Comparison of ENCODE assay signal across 32 cellular contexts in the genomic region with DNA sequence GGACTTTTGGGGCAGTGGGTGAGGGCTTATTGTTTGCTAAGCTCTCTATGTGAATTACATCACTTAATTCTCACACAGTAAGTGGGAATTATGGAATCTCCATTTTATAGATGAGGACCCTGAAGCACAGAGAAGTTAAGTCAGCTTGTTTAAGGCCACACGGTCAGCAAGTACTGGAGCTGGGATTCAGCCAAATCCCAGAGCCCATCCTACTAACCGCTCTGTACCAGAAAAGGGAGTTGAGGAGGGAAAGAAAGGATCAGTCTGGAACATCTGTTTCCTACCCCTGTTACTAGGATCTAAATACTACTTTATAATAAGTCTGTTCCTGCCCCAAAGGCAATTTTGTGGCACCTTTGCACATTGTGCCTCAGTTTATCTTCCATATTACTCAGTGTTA.
"Had no signal": no experiment of that assay in that cellular context is flagged by ENCODE, and none has a peak within 500 bp of the region (broad histone marks: within the 10 kb centered on the region; RNA-seq: fewer than 3 reads in every experiment).

No MANE protein-coding gene starts in this region.

- H3K9me3 ChIP-seq: ascending aorta had no signal

- H3K27me3 ChIP-seq: ascending aorta, cardiac muscle cell had no signal

- H3K36me3 ChIP-seq: ascending aorta, cardiac muscle cell had no signal

- H3K4me3 ChIP-seq: ascending aorta, cardiac muscle cell had no signal

- ATAC-seq: activated CD8-positive, alpha-beta T cell treated with anti-CD3 and anti-CD28 coated beads for 36 hours; activated naive CD8-positive, alpha-beta T cell treated with anti-CD3 and anti-CD28 coated beads, Interleukin-2, amount 50 U/mL, for 24 hours; activated T-cell treated with anti-CD3 and anti-CD28 coated beads, Interleukin-2, amount 50 U/mL, for 4 hours; activated T-cell treated with anti-CD3 and anti-CD28 coated beads, Interleukin-2, amount 50 U/mL, for 72 hours; activated T-helper 17 cell treated with anti-CD3 and anti-CD28 coated beads, Interleukin-2, amount 50 U/mL, for 72 hours had no signal

- H3K27ac ChIP-seq: ascending aorta, cardiac muscle cell, VCaP had no signal

- FAIRE-seq: bronchial epithelial cell, TTC549 had no signal

- DNase-seq: activated B cell treated with CpG ODN at 0.5 μM for 24 hours; activated CD4-positive, alpha-beta memory T cell treated with anti-CD3 and anti-CD28 coated beads for 36 hours; activated CD4-positive, alpha-beta T cell treated with anti-CD3 and anti-CD28 coated beads for 4 hours; activated CD4-positive, alpha-beta T cell treated with anti-CD3 and anti-CD28 coated beads, Interleukin-2, amount 10 ng/mL, durations not matched to agents 24 days and 14 days; activated CD4-positive, alpha-beta T cell treated with anti-CD3 and anti-CD28 coated beads, Interleukin-2, amount 50 U/mL, for 1 hour; activated CD4-positive, alpha-beta T cell treated with anti-CD3 and anti-CD28 coated beads, Interleukin-2, amount 50 U/mL, for 4 hours; activated CD4-positive, CD25-positive, alpha-beta regulatory T cell treated with anti-CD3 and anti-CD28 coated beads, Interleukin-2, amount 50 U/mL, for 72 hours; activated CD8-positive, alpha-beta memory T cell treated with anti-CD3 and anti-CD28 coated beads, Interleukin-2, amount 50 U/mL, for 4 hours; activated CD8-positive, alpha-beta T cell treated with anti-CD3 and anti-CD28 coated beads for 36 hours; activated effector memory CD4-positive, alpha-beta T cell treated with anti-CD3 and anti-CD28 coated beads, Interleukin-2, amount 50 U/mL, for 16 hours; activated gamma-delta T cell treated with Interleukin-2 at 50 U/mL for 16 hours; activated naive CD4-positive, alpha-beta T cell; activated naive CD4-positive, alpha-beta T cell treated with anti-CD3 and anti-CD28 coated beads for 36 hours; activated naive CD4-positive, alpha-beta T cell treated with anti-CD3 and anti-CD28 coated beads, Interleukin-2, amount 50 U/mL, for 16 hours; activated naive CD8-positive, alpha-beta T cell treated with anti-CD3 and anti-CD28 coated beads, Interleukin-2, amount 10 ng/mL, durations not matched to agents 7 days and 5 days; activated naive CD8-positive, alpha-beta T cell treated with anti-CD3 and anti-CD28 coated beads, Interleukin-2, amount 50 U/mL, for 24 hours; activated T-cell treated with anti-CD3 and anti-CD28 coated beads for 4 hours; activated T-cell treated with anti-CD3 and anti-CD28 coated beads, Interleukin-2, amount 50 U/mL, for 1 hour; activated T-cell treated with anti-CD3 and anti-CD28 coated beads, Interleukin-2, amount 50 U/mL, for 4 hours; activated T-cell treated with anti-CD3 and anti-CD28 coated beads, Interleukin-2, amount 50 U/mL, for 72 hours; amygdala; anterior cingulate cortex; central memory CD4-positive, alpha-beta T cell; T-helper 1 cell; T-helper 2 cell; T-helper 9 cell had no signal
